Comparison of ENCODE assay signal across 21 cellular contexts in the genomic region with DNA sequence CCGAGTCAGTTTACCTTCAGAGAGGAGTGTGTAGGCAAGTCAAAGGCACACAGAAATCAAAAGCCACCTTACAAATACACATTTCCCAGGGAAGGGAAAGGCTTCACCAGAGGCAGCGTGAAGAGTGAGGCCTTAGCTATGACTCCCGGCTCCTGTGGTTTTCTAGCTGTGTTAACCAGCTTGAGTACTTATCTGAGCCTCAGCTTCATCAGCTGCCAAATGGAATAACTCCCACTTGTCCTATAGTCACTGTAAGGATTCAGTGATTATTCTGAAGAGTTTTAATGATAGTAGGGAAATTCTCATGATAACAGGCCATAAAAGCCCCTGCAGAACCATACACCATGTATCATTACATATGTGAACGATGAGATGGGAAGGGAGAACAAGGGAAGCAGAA.
DNase-seq lines count a peak whose midpoint lies in the region; ATAC-seq and TF ChIP-seq lines count a peak whose summit lies in the region.
"Had no signal": no experiment of that assay in that cellular context is flagged by ENCODE, and none has a peak within 500 bp of the region (broad histone marks: within the 10 kb centered on the region; RNA-seq: fewer than 3 reads in every experiment).

No MANE protein-coding gene starts in this region.

- intact Hi-C loops in dendritic cell treated with granulocyte-macrophage colony-stimulating factor and Interleukin-4, amounts not matched to agents 40 ng/mL and 50 ng/mL, for 4 days (cut with micrococcal nuclease) = no loop called here
- intact Hi-C loops in gastrocnemius medialis (cut with DNase I; ENCODE audit: low total_unique reads) = no loop called here

- no peaks in the 10 kb centered on the region for H3K27me3 ChIP-seq in BLaER1
- H3K27me3 ChIP-seq in gastrocnemius medialis = no peaks in the 10 kb centered on the region

- DNase-seq in HFFc6 (no peak), gastrocnemius medialis (no peak), UCSD-AML1 (lab: John Stamatoyannopoulos, UW; ENCODE audit: unreplicated experiment) (no peak), NCI-H2081 treated with DMSO at 0.1 percent for 48 hours (lab: John Stamatoyannopoulos, UW) (no peak)
- DNase-seq: activated CD4-positive, alpha-beta T cell treated with anti-CD3 and anti-CD28 coated beads for 36 hours; activated T-cell treated with anti-CD3 and anti-CD28 coated beads, Interleukin-2, amount 50 U/mL, for 48 hours; C1 segment of cervical spinal cord; foreskin fibroblast; NCI-H1105; NCI-H2029; NCI-H226; stimulated activated CD8-positive, alpha-beta memory T cell treated with anti-CD3 and anti-CD28 coated beads, Interleukin-4, amount 100 ng/mL, for 48 hours; T-helper 1 cell had no signal

- peaks cover 13% of the 10 kb centered on the region for H3K9me3 ChIP-seq in BLaER1
- H3K9me3 ChIP-seq in gastrocnemius medialis = no peaks in the 10 kb centered on the region
- H3K9me3 ChIP-seq: prostate gland had no signal

- H3K36me3 ChIP-seq in BLaER1 = peaks cover 95% of the 10 kb centered on the region
- H3K36me3 ChIP-seq in gastrocnemius medialis = peaks cover 0 to 31% of the 10 kb centered on the region in 2 donors

- H3K9me3 Mint-ChIP-seq in HFFc6 = no peaks in the 10 kb centered on the region
- H3K9me3 Mint-ChIP-seq in dendritic cell treated with granulocyte-macrophage colony-stimulating factor and Interleukin-4, amounts not matched to agents 40 ng/mL and 50 ng/mL, for 4 days = no peaks in the 10 kb centered on the region
- H3K9me3 Mint-ChIP-seq: activated naive CD4-positive, alpha-beta T cell treated with anti-CD3 and anti-CD28 coated beads, Interleukin-2, amount 50 U/mL, for 72 hours had no signal

- peaks cover 11% of the 10 kb centered on the region for H3K4me1 Mint-ChIP-seq in HFFc6 (ENCODE audit: low read depth)
- peaks cover 46% of the 10 kb centered on the region for H3K4me1 Mint-ChIP-seq in dendritic cell treated with granulocyte-macrophage colony-stimulating factor and Interleukin-4, amounts not matched to agents 40 ng/mL and 50 ng/mL, for 4 days (ENCODE audit: low read depth)

- H3K4me3 ChIP-seq in BLaER1 (no peak overlapping the region), gastrocnemius medialis (no peak overlapping the region)
- H3K4me3 ChIP-seq: GM12878, prostate gland had no signal

- no peak for TF ChIP-seq POLR2A in gastrocnemius medialis (IDR thresholded peaks at IDR 0.05)

- H3K36me3 Mint-ChIP-seq in HFFc6 (ENCODE audit: low read depth) = peaks cover 42% of the 10 kb centered on the region
- peaks cover 96% of the 10 kb centered on the region for H3K36me3 Mint-ChIP-seq in dendritic cell treated with granulocyte-macrophage colony-stimulating factor and Interleukin-4, amounts not matched to agents 40 ng/mL and 50 ng/mL, for 4 days (ENCODE audit: low read depth)

- in situ Hi-C loops in gastrocnemius medialis (cut with MboI; ENCODE audit: low sequenced_read_pairs in 4 of 4) = loop anchor here in 1 of 4 donors (25.0 kb wide), 1 partner anchor 112 kb away; the partner anchor contains the start of gene CAPZB

- TF ChIP-seq CTCF in HFFc6 (IDR thresholded peaks at IDR 0.05) (no peak), gastrocnemius medialis (IDR thresholded peaks at IDR 0.05 in 4 of 5, conservative IDR thresholded peaks at IDR 0.05 in 1 of 5) (no peak)

- ATAC-seq in gastrocnemius medialis = no peak
- ATAC-seq in HG03342 (IDR thresholded peaks at IDR 0.05; ENCODE audit: unreplicated experiment) = no peak
- ATAC-seq in GM21737 (IDR thresholded peaks at IDR 0.05; ENCODE audit: unreplicated experiment) = no peak
- ATAC-seq: activated CD4-positive, alpha-beta T cell treated with anti-CD3 and anti-CD28 coated beads for 36 hours; activated naive CD4-positive, alpha-beta T cell treated with anti-CD3 and anti-CD28 coated beads, Interleukin-2, amount 50 U/mL, for 72 hours; GM12878 had no signal

- peak overlapping the region; percentile 74 for H3K4me2 ChIP-seq in BLaER1

- peaks cover 33% of the 10 kb centered on the region for H4K20me1 ChIP-seq in BLaER1

- peak overlapping the region; percentile 38; the same call in 1 of the 2 replicates for H3K9ac ChIP-seq in BLaER1

- H3K4me1 ChIP-seq in BLaER1 (peaks cover 40% of the 10 kb centered on the region), gastrocnemius medialis (peaks cover 3 to 4% of the 10 kb centered on the region in 2 donors)
- H3K4me1 ChIP-seq: prostate gland had no signal

- no peak overlapping the region for H3K4me3 Mint-ChIP-seq in HFFc6
- no peak overlapping the region for H3K4me3 Mint-ChIP-seq in dendritic cell treated with granulocyte-macrophage colony-stimulating factor and Interleukin-4, amounts not matched to agents 40 ng/mL and 50 ng/mL, for 4 days
- H3K4me3 Mint-ChIP-seq: activated CD4-positive, alpha-beta T cell treated with anti-CD3 and anti-CD28 coated beads for 36 hours had no signal

- peaks cover 6% of the 10 kb centered on the region for H3K27me3 Mint-ChIP-seq in HFFc6 (ENCODE audit: insufficient read depth)
- H3K27me3 Mint-ChIP-seq in dendritic cell treated with granulocyte-macrophage colony-stimulating factor and Interleukin-4, amounts not matched to agents 40 ng/mL and 50 ng/mL, for 4 days = no peaks in the 10 kb centered on the region
- H3K27me3 Mint-ChIP-seq: activated CD4-positive, alpha-beta T cell treated with anti-CD3 and anti-CD28 coated beads for 36 hours had no signal

- H3K27ac Mint-ChIP-seq in HFFc6 = peak overlapping the region; percentile 34; the same call in 1 of the 2 replicates
- peak overlapping the region; percentile 45 for H3K27ac Mint-ChIP-seq in dendritic cell treated with granulocyte-macrophage colony-stimulating factor and Interleukin-4, amounts not matched to agents 40 ng/mL and 50 ng/mL, for 4 days
- H3K27ac Mint-ChIP-seq: activated CD4-positive, alpha-beta T cell treated with anti-CD3 and anti-CD28 coated beads for 36 hours had no signal

- peak overlapping the region; percentile 66 for H3K27ac ChIP-seq in BLaER1
- H3K27ac ChIP-seq in gastrocnemius medialis = peak overlapping the region; percentile 19 to 71 (median 44)
- H3K27ac ChIP-seq: epithelial cell of prostate, prostate gland had no signal
